8 cellular contexts compared by ENCODE assay signal in genomic region chr12:121697093-121697698, GRCh38. TPM values are rescaled to one million over a fixed set of nuclear protein-coding genes. Genes with fewer than 3 reads are reported as not detected.
DNase-seq lines count a peak whose midpoint lies in the region; ATAC-seq and TF ChIP-seq lines count a peak whose summit lies in the region.

No MANE protein-coding gene starts in this region.

- H3K4me1 ChIP-seq in heart right ventricle (peaks cover 0 to 6% (median 0%) of the 10 kb centered on the region in 9 donors), foreskin keratinocyte (no peaks in the 10 kb centered on the region), sigmoid colon (peaks cover 0 to 6% (median 3%) of the 10 kb centered on the region in 4 donors)

- no peaks in the 10 kb centered on the region for H3K36me3 Mint-ChIP-seq in T-helper 17 cell (ENCODE audit: low read depth)

- TF ChIP-seq CTCF in heart right ventricle (IDR thresholded peaks at IDR 0.05) (peak; percentile 35 to 75 (median 59)), foreskin keratinocyte (conservative IDR thresholded peaks at IDR 0.05) (peak; percentile 80), sigmoid colon (IDR thresholded peaks at IDR 0.05) (peak; percentile 39 to 66 (median 60))

- H3K27me3 ChIP-seq in heart right ventricle (no peaks in the 10 kb centered on the region), foreskin keratinocyte (no peaks in the 10 kb centered on the region), sigmoid colon (no peaks in the 10 kb centered on the region)

- no peak for TF ChIP-seq EP300 in sigmoid colon (IDR thresholded peaks at IDR 0.05)

- no peaks in the 10 kb centered on the region for H3K9me3 ChIP-seq in heart right ventricle
- no peaks in the 10 kb centered on the region for H3K9me3 ChIP-seq in T-helper 17 cell (ENCODE audit: control insufficient read depth, low read length, poor library complexity, severe bottlenecking)
- H3K9me3 ChIP-seq in sigmoid colon, result no peaks in the 10 kb centered on the region

- no peaks in the 10 kb centered on the region for H3K27me3 Mint-ChIP-seq in T-helper 17 cell

- no peak overlapping the region for H3K27ac Mint-ChIP-seq in T-helper 17 cell

- intact Hi-C loops in heart right ventricle (cut with DNase I) (loop anchor here (1.0 to 10.0 kb wide), 12 partner anchors 74 to 198 kb away; partner anchors contain the start of genes RHOF (in 7 of the 10) and PSMD9 (in 4 of the 10)), cardiac septum (cut with DNase I) (loop anchor here (1.0 to 5.0 kb wide), 3 partner anchors 76 to 190 kb away; partner anchors contain the start of gene PSMD9), sigmoid colon (cut with DNase I) (loop anchor here (1.0 to 5.0 kb wide), 3 partner anchors 76 to 115 kb away; no protein-coding TSS in a partner anchor)

- WGBS in heart right ventricle, 2 donors, result 40 to 49% methylated on average over 9 of the region's 9 CpGs
- WGBS in sigmoid colon, 2 donors, result 48 to 53% methylated on average over 9 of the region's 9 CpGs

- no peak overlapping the region for H3K4me3 Mint-ChIP-seq in T-helper 17 cell

- no peak overlapping the region for H3K4me3 ChIP-seq in heart right ventricle
- no peak overlapping the region for H3K4me3 ChIP-seq in sigmoid colon

- no peak overlapping the region for H3K27ac ChIP-seq in heart right ventricle
- no peak overlapping the region for H3K27ac ChIP-seq in foreskin keratinocyte
- no peak overlapping the region for H3K27ac ChIP-seq in sigmoid colon

- H3K36me3 ChIP-seq in heart right ventricle (no peaks in the 10 kb centered on the region), sigmoid colon (no peaks in the 10 kb centered on the region)

- peaks cover 3% of the 10 kb centered on the region for H3K4me1 Mint-ChIP-seq in T-helper 17 cell

- no peak for ATAC-seq in heart right ventricle
- peak; percentile 32 for ATAC-seq in T-helper 17 cell
- ATAC-seq in foreskin keratinocyte, result no peak
- no peak for ATAC-seq in HG03432 (IDR thresholded peaks at IDR 0.05; ENCODE audit: unreplicated experiment)
- no peak for ATAC-seq in GM18502 (IDR thresholded peaks at IDR 0.05; ENCODE audit: poor library complexity, unreplicated experiment)

- no peak for TF ChIP-seq POLR2A in sigmoid colon (IDR thresholded peaks at IDR 0.05)

- peak in 1 of 2 donors; percentile 54 for DNase-seq in heart right ventricle
- DNase-seq in cardiac septum (ENCODE audit: low spot score), result no peak
- DNase-seq in NCI-H1417 (lab: John Stamatoyannopoulos, UW), result peak; percentile 41 to 88 (median 87)
- no peak for DNase-seq in T-helper 17 cell
- DNase-seq in foreskin keratinocyte, result no peak
- no peak for DNase-seq in sigmoid colon

RNA-seq across cellular contexts. Expression of gene TMEM120B, which starts 15.4 kb away (rescaled TPM):
- total RNA-seq in heart right ventricle, result 10 to 100 TPM in 2 of 10 donors, 1 to 10 TPM in 8; 5.3 to 12.3 (median 7.3) TPM
- 10 to 100 TPM in 1 of 2 donors, 1 to 10 TPM in 1; 7.7 to 12.7 TPM for polyA plus RNA-seq in heart right ventricle
- 6.2 TPM for total RNA-seq in cardiac septum
- 1 to 10 TPM; 6.9 to 7.0 TPM for total RNA-seq in T-helper 17 cell
- 9.9 and 10.4 TPM in 2 replicates for total RNA-seq in foreskin keratinocyte
- polyA plus RNA-seq in foreskin keratinocyte, result 8.5 and 9.0 TPM in 2 replicates
- total RNA-seq in sigmoid colon, result 1 to 10 TPM; 2.9 to 8.9 (median 4.2) TPM
- 1 to 10 TPM; 1.2 to 5.3 (median 1.8) TPM for polyA plus RNA-seq in sigmoid colon

RNA-seq across cellular contexts. Expression of gene MORN3, which starts 27.7 kb away (rescaled TPM):
- total RNA-seq in heart right ventricle, result under 1 TPM in 5 of 10 donors, not detected in 5; 0.17 to 0.28 (median 0.18) TPM
- polyA plus RNA-seq in heart right ventricle, result under 1 TPM; 0.15 to 0.19 TPM
- total RNA-seq in cardiac septum, result 0.08 TPM
- 1 to 10 TPM; 8.5 to 9.5 TPM for total RNA-seq in T-helper 17 cell
- total RNA-seq in foreskin keratinocyte, result 0.37 and 0.39 TPM in 2 replicates
- polyA plus RNA-seq in foreskin keratinocyte, result 0.41 TPM in 2 replicates
- not detected for total RNA-seq in sigmoid colon
- polyA plus RNA-seq in sigmoid colon, result 1 to 10 TPM in 1 of 3 donors, under 1 TPM in 1, not detected in 1; 0.90 to 1.2 TPM

Comparison
In these comparisons a context has a peak if more than half of its experiments do, and no peak if none do; other contexts are left out.
1. DNase-seq: peak in NCI-H1417 (3 of 3); none in cardiac septum (single experiment), T-helper 17 cell (0 of 3), foreskin keratinocyte (0 of 2) and sigmoid colon (single experiment).
2. Peak in every context shown above with its lines, with median percentiles within 50 percentile points of each other: CTCF ChIP-seq.